ENCODE assay signal across 12 cellular contexts in the genomic region with DNA sequence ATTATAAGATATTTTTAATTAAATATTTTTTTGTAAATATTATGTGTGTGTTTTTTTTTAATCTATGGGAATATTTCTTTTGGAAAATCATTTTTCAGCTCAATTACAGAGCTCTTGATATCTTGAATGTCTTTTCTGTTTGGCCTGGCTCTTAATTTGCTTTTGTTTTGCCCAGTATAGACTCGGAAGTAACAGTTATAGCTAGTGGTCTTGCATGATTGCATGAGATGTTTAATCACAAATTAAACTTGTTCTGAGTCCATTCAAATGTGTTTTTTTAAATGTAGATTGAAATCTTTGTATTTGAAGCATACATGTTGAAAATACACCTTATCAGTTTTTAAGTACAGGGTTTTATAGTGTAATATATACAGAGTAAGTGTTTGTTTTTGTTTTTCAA. TPM values are rescaled to one million over a fixed set of nuclear protein-coding genes. Genes with fewer than 3 reads are reported as not detected.
DNase-seq lines count a peak whose midpoint lies in the region; ATAC-seq and TF ChIP-seq lines count a peak whose summit lies in the region.
"Had no signal": no experiment of that assay in that cellular context is flagged by ENCODE, and none has a peak within 500 bp of the region (broad histone marks: within the 10 kb centered on the region; RNA-seq: fewer than 3 reads in every experiment).

No MANE protein-coding gene starts in this region.

- 47% methylated on average over 1 of the region's 1 CpG for WGBS in right cardiac atrium
- WGBS in sigmoid colon, 2 donors = 25 to 53% methylated on average over 1 of the region's 1 CpG

- H3K27me3 ChIP-seq in GM23338 (ENCODE audit: insufficient read depth) (peaks cover 38% of the 10 kb centered on the region), PC-3 (ENCODE audit: low read length) (peaks cover 7% of the 10 kb centered on the region), right cardiac atrium (ENCODE audit: control insufficient read depth, insufficient read depth) (no peaks in the 10 kb centered on the region), sigmoid colon (peaks cover 0 to 6% (median 0%) of the 10 kb centered on the region in 3 donors)
- H3K27me3 ChIP-seq: Peyer's patch had no signal

- CTCF ChIA-PET in PC-3 (lab: Charles Lee) = no interaction called here

- H3F3A ChIP-seq in GM23338 (replicated peaks; ENCODE audit: low read depth) = no peaks in the 10 kb centered on the region
- H3F3A ChIP-seq in PC-3 (ENCODE audit: low read length, unreplicated experiment) = no peaks in the 10 kb centered on the region

- no peak overlapping the region for H3K9ac ChIP-seq in PC-3 (ENCODE audit: low read length)

- H3K4me1 Mint-ChIP-seq in GM23338 = peaks cover 44% of the 10 kb centered on the region

- peaks cover 3% of the 10 kb centered on the region; the same call in 1 of the 3 replicates for H3K36me3 Mint-ChIP-seq in GM23338 (ENCODE audit: low read depth)

- intact Hi-C loops in PC-3 (cut with micrococcal nuclease) = loop anchor here (10.0 kb wide), 1 partner anchor 285 kb away; no protein-coding TSS in a partner anchor
- intact Hi-C loops in right cardiac atrium (cut with DNase I) = no loop called here
- intact Hi-C loops in sigmoid colon (cut with DNase I) = loop anchor here (10.0 kb wide), 2 partner anchors 535 to 1755 kb away; partner anchors contain the start of gene SOX4

- H3K27ac Mint-ChIP-seq in GM23338 = no peak overlapping the region
- H3K27ac Mint-ChIP-seq: stimulated activated naive CD8-positive, alpha-beta T cell treated with anti-CD3 and anti-CD28 coated beads, Interleukin-15, Interleukin-2, amounts not matched to agents 100 ng/mL and 50 ng/mL, for 24 hours had no signal

- peak overlapping the region; percentile 87; the same call in 1 of the 2 replicates for H3K4me2 ChIP-seq in GM23338
- peak overlapping the region; percentile 48 for H3K4me2 ChIP-seq in PC-3 (ENCODE audit: low read length)

- H4K20me1 ChIP-seq in GM23338 (replicated peaks; ENCODE audit: insufficient read depth) (no peaks in the 10 kb centered on the region), PC-3 (ENCODE audit: low read length) (no peaks in the 10 kb centered on the region)

- H3K9me2 ChIP-seq in GM23338 (ENCODE audit: insufficient read depth) = no peaks in the 10 kb centered on the region
- H3K9me2 ChIP-seq in PC-3 (replicated peaks; ENCODE audit: low read length) = no peaks in the 10 kb centered on the region

- ATAC-seq in GM23338 (no peak), PC-3 (no peak), right cardiac atrium (no peak), GM21576 (IDR thresholded peaks at IDR 0.05; ENCODE audit: unreplicated experiment) (no peak)
- ATAC-seq: mucosa of descending colon had no signal

- H3K27ac ChIP-seq in GM23338 (ENCODE audit: low read depth) (no peak overlapping the region), PC-3 (ENCODE audit: low read length) (no peak overlapping the region), right cardiac atrium (ENCODE audit: low read length) (no peak overlapping the region), sigmoid colon (peak overlapping the region in 1 of 4 donors; percentile 95)

- in situ Hi-C loops in G401 (cut with HindIII; ENCODE audit: low sequenced_read_pairs) = no loop called here

- DNase-seq in GM23338 (ENCODE audit: low spot score) (no peak), PC-3 (no peak), right cardiac atrium (no peak), sigmoid colon (no peak), NCI-H2107 treated with DMSO at 0.1 percent for 48 hours (lab: John Stamatoyannopoulos, UW; ENCODE audit: unreplicated experiment) (no peak), G401 (ENCODE audit: low spot score) (no peak), NCI-H2227 (lab: John Stamatoyannopoulos, UW; ENCODE audit: unreplicated experiment) (no peak)
- DNase-seq: foreskin fibroblast, mucosa of descending colon, Peyer's patch had no signal

- H3K9me3 Mint-ChIP-seq in GM23338 = no peaks in the 10 kb centered on the region
- H3K9me3 Mint-ChIP-seq: stimulated activated naive CD8-positive, alpha-beta T cell treated with anti-CD3 and anti-CD28 coated beads, Interleukin-15, Interleukin-2, amounts not matched to agents 100 ng/mL and 50 ng/mL, for 24 hours had no signal

- no peaks in the 10 kb centered on the region for H3K79me2 ChIP-seq in GM23338 (replicated peaks; ENCODE audit: insufficient read depth)
- no peaks in the 10 kb centered on the region for H3K79me2 ChIP-seq in PC-3 (ENCODE audit: low read length)

- H3K4me3 Mint-ChIP-seq in GM23338 = peak overlapping the region; percentile 62
- H3K4me3 Mint-ChIP-seq: stimulated activated naive CD8-positive, alpha-beta T cell treated with anti-CD3 and anti-CD28 coated beads, Interleukin-15, Interleukin-2, amounts not matched to agents 100 ng/mL and 50 ng/mL, for 24 hours had no signal

- H3K27me3 Mint-ChIP-seq in GM23338 (ENCODE audit: insufficient read depth, low read depth, poor library complexity) = peaks cover 24% of the 10 kb centered on the region

- H3K4me3 ChIP-seq in GM23338 = no peak overlapping the region; the same call in 1 of the 2 replicates
- no peak overlapping the region for H3K4me3 ChIP-seq in PC-3 (ENCODE audit: low read length)
- peak overlapping the region; percentile 52 for H3K4me3 ChIP-seq in right cardiac atrium (ENCODE audit: low read length)
- peak overlapping the region in 3 of 4 donors; percentile 6 to 88 (median 88) for H3K4me3 ChIP-seq in sigmoid colon

- H3K9me3 ChIP-seq in PC-3 (ENCODE audit: low read length) = no peaks in the 10 kb centered on the region
- H3K9me3 ChIP-seq in right cardiac atrium (ENCODE audit: control insufficient read depth, low read length) = no peaks in the 10 kb centered on the region
- no peaks in the 10 kb centered on the region for H3K9me3 ChIP-seq in sigmoid colon
- H3K9me3 ChIP-seq: mucosa of descending colon had no signal

- H3K36me3 ChIP-seq in GM23338 (ENCODE audit: insufficient read depth) (no peaks in the 10 kb centered on the region), PC-3 (ENCODE audit: low read depth, low read length) (no peaks in the 10 kb centered on the region), sigmoid colon (no peaks in the 10 kb centered on the region)
- H3K36me3 ChIP-seq: Peyer's patch had no signal

- H3K4me1 ChIP-seq in GM23338 (ENCODE audit: insufficient read depth) = peaks cover 39% of the 10 kb centered on the region
- H3K4me1 ChIP-seq in PC-3 (ENCODE audit: insufficient read depth, low read length) = peaks cover 12% of the 10 kb centered on the region; the same call in 1 of the 2 replicates
- no peaks in the 10 kb centered on the region for H3K4me1 ChIP-seq in right cardiac atrium (ENCODE audit: control insufficient read depth, insufficient read depth, low read length)
- peaks cover 0 to 18% (median 7%) of the 10 kb centered on the region in 4 donors for H3K4me1 ChIP-seq in sigmoid colon
- H3K4me1 ChIP-seq: Peyer's patch had no signal

- TF ChIP-seq POLR2A in sigmoid colon (IDR thresholded peaks at IDR 0.05) = no peak

- TF ChIP-seq EP300 in sigmoid colon (IDR thresholded peaks at IDR 0.05) = no peak

- POLR2A ChIA-PET in PC-3 (lab: Charles Lee; ENCODE audit: unreplicated experiment) = no interaction called here

- no peak for TF ChIP-seq CTCF in GM23338 (conservative IDR thresholded peaks at IDR 0.05; ENCODE audit: low read depth in 2 of 2)
- TF ChIP-seq CTCF in PC-3 (conservative IDR thresholded peaks at IDR 0.05; ENCODE audit: low read depth, low read length) = no peak
- no peak for TF ChIP-seq CTCF in sigmoid colon (IDR thresholded peaks at IDR 0.05)

- H2AFZ ChIP-seq in GM23338 (no peak overlapping the region), PC-3 (ENCODE audit: low read length) (no peak overlapping the region)

- no TSS peak for BruUV-seq in PC-3 (replicated peaks; lab: Mats Ljungman, UMichigan)

TF ChIP-seq in GM23338, 12 proteins besides CTCF, POLR2A, EP300 and RAD21 (continues in another document):
- TF ChIP-seq POLR2AphosphoS5 (IDR thresholded peaks at IDR 0.05; ENCODE audit: low read depth) (no peak), JUNB (IDR thresholded peaks at IDR 0.05; ENCODE audit: unreplicated experiment) (no peak), NANOG (IDR thresholded peaks at IDR 0.05; ENCODE audit: borderline replicate concordance) (no peak), ZNF331 (CRISPR knock-in tag; IDR thresholded peaks at IDR 0.05; ENCODE audit: low read depth) (no peak), ZNF114 (CRISPR knock-in tag; IDR thresholded peaks at IDR 0.05) (no peak), CREB1 (CRISPR knock-in tag; IDR thresholded peaks at IDR 0.05; ENCODE audit: low read depth) (no peak), EZH2phosphoT487 (IDR thresholded peaks at IDR 0.05; ENCODE audit: unreplicated experiment) (no peak), STAT1 (IDR thresholded peaks at IDR 0.05; ENCODE audit: unreplicated experiment) (no peak)
- TF ChIP-seq, protein P1, sequence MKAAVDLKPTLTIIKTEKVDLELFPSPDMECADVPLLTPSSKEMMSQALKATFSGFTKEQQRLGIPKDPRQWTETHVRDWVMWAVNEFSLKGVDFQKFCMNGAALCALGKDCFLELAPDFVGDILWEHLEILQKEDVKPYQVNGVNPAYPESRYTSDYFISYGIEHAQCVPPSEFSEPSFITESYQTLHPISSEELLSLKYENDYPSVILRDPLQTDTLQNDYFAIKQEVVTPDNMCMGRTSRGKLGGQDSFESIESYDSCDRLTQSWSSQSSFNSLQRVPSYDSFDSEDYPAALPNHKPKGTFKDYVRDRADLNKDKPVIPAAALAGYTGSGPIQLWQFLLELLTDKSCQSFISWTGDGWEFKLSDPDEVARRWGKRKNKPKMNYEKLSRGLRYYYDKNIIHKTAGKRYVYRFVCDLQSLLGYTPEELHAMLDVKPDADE (IDR thresholded peaks at IDR 0.05) = no peak

RNA-seq across cellular contexts. Expression of gene ID4, which starts 2.6 kb away (rescaled TPM):
- total RNA-seq in GM23338 (2014; rRNA removed; shearing (Covaris generic)) = 7.0 and 8.2 TPM in 2 replicates
- polyA plus RNA-seq in GM23338 (2016; fragmentation: Nextera tagmentation; extraction: Ambion mirVana) (3.7 and 7.5 TPM in 2 replicates), right cardiac atrium (57.3 TPM), sigmoid colon (1 to 10 TPM; 4.2 to 4.4 (median 4.2) TPM)
- total RNA-seq in PC-3 (2014; rRNA removed) (1.2 and 1.4 TPM in 2 replicates), right cardiac atrium (10 to 100 TPM; 32.3 to 74.5 (median 36.8) TPM), sigmoid colon (1 to 10 TPM; 5.3 to 9.1 (median 7.1) TPM)
- total RNA-seq in G401 (2014; rRNA removed; shearing (Covaris generic)) = 33.5 and 38.2 TPM in 2 replicates

Comparison
In these comparisons a context has a peak if more than half of its experiments do, and no peak if none do; other contexts are left out.
1. H3K4me3 ChIP-seq: peak in right cardiac atrium (single experiment) and sigmoid colon (3 of 4); none in GM23338 (single experiment) and PC-3 (single experiment).
2. intact Hi-C loops: an anchor here in PC-3 (10.0 kb wide) and sigmoid colon (10.0 kb wide); none called in right cardiac atrium.